In the genomic region with DNA sequence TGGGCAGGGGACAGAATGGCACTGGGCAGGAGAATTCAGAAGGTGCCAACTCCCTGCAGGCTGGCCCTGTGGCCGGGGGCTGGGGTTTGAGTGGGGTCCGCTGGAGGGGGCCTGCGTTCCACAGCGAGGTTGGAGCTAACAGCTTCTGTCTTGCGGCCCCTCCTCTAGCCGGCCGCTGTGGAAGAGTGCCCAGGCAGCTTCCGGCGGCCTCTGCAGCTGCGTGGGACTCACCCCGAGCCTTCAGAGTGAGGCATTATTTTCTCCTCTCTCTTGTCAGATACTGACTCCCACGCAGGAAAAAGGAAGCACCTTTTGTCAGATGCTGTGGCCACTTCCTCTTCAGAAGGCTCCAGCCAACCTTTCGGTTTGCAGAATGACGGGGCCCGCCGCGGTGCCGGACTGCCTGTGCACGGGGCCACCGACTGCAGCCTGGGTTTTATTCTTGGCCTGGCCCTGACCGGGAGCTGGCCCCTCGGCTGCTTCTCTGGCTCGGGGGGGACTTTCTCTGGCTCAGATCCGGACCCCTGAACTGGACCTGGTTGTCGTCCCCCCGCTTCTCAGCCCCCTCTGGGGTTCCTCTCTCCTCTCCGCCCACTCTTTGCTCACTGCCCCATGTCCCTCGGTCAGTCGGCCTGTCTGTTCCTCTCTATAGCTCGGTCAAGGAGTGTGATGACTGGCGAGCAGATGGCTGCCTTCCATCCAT, we compare ENCODE assay signal across 8 cellular contexts. TPM values are rescaled to one million over a fixed set of nuclear protein-coding genes. Genes with fewer than 3 reads are reported as not detected.
DNase-seq lines count a peak whose midpoint lies in the region; ATAC-seq and TF ChIP-seq lines count a peak whose summit lies in the region.

No MANE protein-coding gene starts in this region.

- no peak for TF ChIP-seq CTCF in lower leg skin (IDR thresholded peaks at IDR 0.05)
- TF ChIP-seq CTCF in WERI-Rb-1 (IDR thresholded peaks at IDR 0.05; ENCODE audit: low read depth, low read length): no peak

- H3K36me3 Mint-ChIP-seq in activated naive CD8-positive, alpha-beta T cell treated with anti-CD3 and anti-CD28 coated beads, Interleukin-2, amount 50 U/mL, for 24 hours (ENCODE audit: low read depth): peaks cover 47% of the 10 kb centered on the region

- intact Hi-C loops in lower leg skin (cut with DNase I; ENCODE audit: low total_unique reads): no loop called here

- peaks cover 50% of the 10 kb centered on the region for H3K27me3 ChIP-seq in WERI-Rb-1 (ENCODE audit: insufficient read depth, low read depth, severe bottlenecking)

- no peaks in the 10 kb centered on the region for H3K27me3 Mint-ChIP-seq in activated naive CD8-positive, alpha-beta T cell treated with anti-CD3 and anti-CD28 coated beads, Interleukin-2, amount 50 U/mL, for 24 hours
- no peaks in the 10 kb centered on the region for H3K27me3 Mint-ChIP-seq in stimulated activated naive CD8-positive, alpha-beta T cell treated with anti-CD3 and anti-CD28 coated beads, Interleukin-15, amount 100 ng/mL, for 72 hours

- H3K27ac ChIP-seq in WERI-Rb-1: no peak overlapping the region

- H3K4me1 Mint-ChIP-seq in activated naive CD8-positive, alpha-beta T cell treated with anti-CD3 and anti-CD28 coated beads, Interleukin-2, amount 50 U/mL, for 24 hours: peaks cover 89% of the 10 kb centered on the region
- peaks cover 82% of the 10 kb centered on the region for H3K4me1 Mint-ChIP-seq in stimulated activated naive CD8-positive, alpha-beta T cell treated with anti-CD3 and anti-CD28 coated beads, Interleukin-15, amount 100 ng/mL, for 72 hours

- peak; percentile 80 for ATAC-seq in GM18505 (IDR thresholded peaks at IDR 0.05; ENCODE audit: unreplicated experiment)
- peak; percentile 78 for ATAC-seq in HG02884 (IDR thresholded peaks at IDR 0.05; ENCODE audit: unreplicated experiment)
- ATAC-seq in activated naive CD8-positive, alpha-beta T cell treated with anti-CD3 and anti-CD28 coated beads, Interleukin-2, amount 50 U/mL, for 24 hours: peak; percentile 68
- ATAC-seq in stimulated activated naive CD8-positive, alpha-beta T cell treated with anti-CD3 and anti-CD28 coated beads, Interleukin-15, amount 100 ng/mL, for 72 hours: peak; percentile 82

- H3K9me3 ChIP-seq in WERI-Rb-1 (ENCODE audit: severe bottlenecking): no peaks in the 10 kb centered on the region

- no peaks in the 10 kb centered on the region for H3K36me3 ChIP-seq in WERI-Rb-1

- peak overlapping the region; percentile 76 for H3K4me3 Mint-ChIP-seq in activated naive CD8-positive, alpha-beta T cell treated with anti-CD3 and anti-CD28 coated beads, Interleukin-2, amount 50 U/mL, for 24 hours
- peak overlapping the region; percentile 72 to 74 for H3K4me3 Mint-ChIP-seq in stimulated activated naive CD8-positive, alpha-beta T cell treated with anti-CD3 and anti-CD28 coated beads, Interleukin-15, amount 100 ng/mL, for 72 hours

- peak overlapping the region; percentile 96 for H3K27ac Mint-ChIP-seq in activated naive CD8-positive, alpha-beta T cell treated with anti-CD3 and anti-CD28 coated beads, Interleukin-2, amount 50 U/mL, for 24 hours
- H3K27ac Mint-ChIP-seq in stimulated activated naive CD8-positive, alpha-beta T cell treated with anti-CD3 and anti-CD28 coated beads, Interleukin-15, amount 100 ng/mL, for 72 hours: peak overlapping the region; percentile 69 to 85

- DNase-seq in SKM-1 (lab: John Stamatoyannopoulos, UW; ENCODE audit: unreplicated experiment) (peak; percentile 76), lower leg skin (ENCODE audit: low spot score in 2 of 2) (peak; percentile 43 to 93), WERI-Rb-1 (no peak), D341Med (ENCODE audit: low spot score) (no peak)
- peak; percentile 76 for DNase-seq in activated naive CD8-positive, alpha-beta T cell treated with anti-CD3 and anti-CD28 coated beads, Interleukin-2, amount 50 U/mL, for 24 hours
- peak; percentile 62 to 78 for DNase-seq in stimulated activated naive CD8-positive, alpha-beta T cell treated with anti-CD3 and anti-CD28 coated beads, Interleukin-15, amount 100 ng/mL, for 72 hours

- H3K9me3 Mint-ChIP-seq in activated naive CD8-positive, alpha-beta T cell treated with anti-CD3 and anti-CD28 coated beads, Interleukin-2, amount 50 U/mL, for 24 hours: no peaks in the 10 kb centered on the region
- H3K9me3 Mint-ChIP-seq in stimulated activated naive CD8-positive, alpha-beta T cell treated with anti-CD3 and anti-CD28 coated beads, Interleukin-15, amount 100 ng/mL, for 72 hours: no peaks in the 10 kb centered on the region

- H3K4me3 ChIP-seq in lower leg skin (ENCODE audit: low read depth, poor library complexity, severe bottlenecking) (peak overlapping the region; percentile 15), WERI-Rb-1 (ENCODE audit: low read depth, low read length) (no peak overlapping the region)

- WGBS in lower leg skin, 2 donors: 72 to 78% methylated on average over 30 of the region's 31 CpGs

- TF ChIP-seq POLR2A in GM18505 (IDR thresholded peaks at IDR 0.05; ENCODE audit: borderline replicate concordance, extremely low read depth, insufficient read depth, insufficient read length) (peak; percentile 77), lower leg skin (IDR thresholded peaks at IDR 0.05) (no peak)

RNA-seq across cellular contexts. Expression of a gene that starts 40.1 kb away (rescaled TPM):
- total RNA-seq in lower leg skin: 1 to 10 TPM; 3.3 to 9.6 (median 4.9) TPM

Comparison
In these comparisons a context has a peak if more than half of its experiments do, and no peak if none do; other contexts are left out.
1. DNase-seq: peak in SKM-1 (single experiment), activated naive CD8-positive, alpha-beta T cell treated with anti-CD3 and anti-CD28 coated beads, Interleukin-2, amount 50 U/mL, for 24 hours (single experiment), lower leg skin (2 of 2) and stimulated activated naive CD8-positive, alpha-beta T cell treated with anti-CD3 and anti-CD28 coated beads, Interleukin-15, amount 100 ng/mL, for 72 hours (2 of 2); none in WERI-Rb-1 (single experiment) and D341Med (single experiment).
2. Peak in every context shown above with its lines, with median percentiles within 50 percentile points of each other: ATAC-seq.